In genomic region chr17:38656959-38657823, GRCh38 we compare ENCODE assay signal across 14 cellular contexts. TPM values are rescaled to one million over a fixed set of nuclear protein-coding genes. Genes with fewer than 3 reads are reported as not detected.
DNase-seq lines count a peak whose midpoint lies in the region; ATAC-seq, FAIRE-seq and TF ChIP-seq lines count a peak whose summit lies in the region.
"Had no signal": no experiment of that assay in that cellular context is flagged by ENCODE, and none has a peak within 500 bp of the region (broad histone marks: within the 10 kb centered on the region; RNA-seq: fewer than 3 reads in every experiment).

No MANE protein-coding gene starts in this region.

- no peak overlapping the region for H2AFZ ChIP-seq in H1 (ENCODE audit: low read length)
- no peak overlapping the region for H2AFZ ChIP-seq in neural progenitor cell (replicated peaks)

- H3K18ac ChIP-seq in H1 (ENCODE audit: extremely low read depth, low read length): peak overlapping the region; percentile 78

- H3K27me3 ChIP-seq in H1 (replicated peaks in 1 of 4; ENCODE audit: control insufficient read depth in 3 of 4, extremely low read depth in 1 of 4, insufficient read depth in 3 of 4, low read length in 3 of 4) (peaks cover 0 to 3% (median 0%) of the 10 kb centered on the region in 4 experiments; a peak in 2 of 7 replicates), neural progenitor cell (no peaks in the 10 kb centered on the region)

- peak; percentile 22 for DNase-seq in COLO668 (lab: John Stamatoyannopoulos, UW; ENCODE audit: unreplicated experiment)
- peak; percentile 69 for DNase-seq in NCI-H1048 (lab: John Stamatoyannopoulos, UW)
- DNase-seq in H1 (ENCODE audit: low read depth in 1 of 2, low spot score in 2 of 2): no peak
- peak; percentile 49 for DNase-seq in neural progenitor cell (ENCODE audit: low spot score)
- DNase-seq in NCI-H774 (lab: John Stamatoyannopoulos, UW): no peak
- no peak for DNase-seq in activated naive CD4-positive, alpha-beta T cell treated with Interleukin-2 at 50 U/mL for 16 hours
- DNase-seq: activated effector memory CD4-positive, alpha-beta T cell treated with anti-CD3 and anti-CD28 coated beads, Interleukin-2, amount 50 U/mL, for 16 hours had no signal

- H3K4me1 ChIP-seq in H1 (replicated peaks in 1 of 4; ENCODE audit: control insufficient read depth in 3 of 4, insufficient read depth in 4 of 4, low read length in 3 of 4): peaks cover 0 to 18% (median 4%) of the 10 kb centered on the region in 4 experiments; a peak in 6 of 7 replicates
- H3K4me1 ChIP-seq in neural progenitor cell: peaks cover 26% of the 10 kb centered on the region
- H3K4me1 ChIP-seq: prostate gland had no signal

- no peak overlapping the region for H2AK5ac ChIP-seq in H1 (ENCODE audit: low read depth, low read length)

- peak overlapping the region; percentile 95; the same call in 1 of the 2 replicates for H2BK20ac ChIP-seq in H1 (ENCODE audit: low read length)

- H3K27ac ChIP-seq in H1 (ENCODE audit: low read depth, low read length) (no peak overlapping the region), neural progenitor cell (no peak overlapping the region)
- H3K27ac ChIP-seq: KMS-11, prostate gland had no signal

- TF ChIP-seq RAD21 in H1 (IDR thresholded peaks at IDR 0.05 in 1 of 2, conservative IDR thresholded peaks at IDR 0.05 in 1 of 2; ENCODE audit: low read depth in 2 of 2, low read length in 2 of 2): no peak

- H3K23ac ChIP-seq in H1 (ENCODE audit: insufficient read length): no peak overlapping the region

- H4K20me1 ChIP-seq in H1 (replicated peaks in 1 of 2; ENCODE audit: control insufficient read depth in 1 of 2, insufficient read depth in 2 of 2, low read length in 2 of 2): no peaks in the 10 kb centered on the region
- no peaks in the 10 kb centered on the region for H4K20me1 ChIP-seq in neural progenitor cell (ENCODE audit: low read depth)

- H3K9me3 Mint-ChIP-seq in neural progenitor cell: no peaks in the 10 kb centered on the region
- H3K9me3 Mint-ChIP-seq: stimulated activated memory B cell treated with anti-CD40 and anti-IgM and Interleukin-4, amounts not matched to agents 10 μg/mL and 1 μg/mL and 100 μg/mL, for 72 hours had no signal

- no peaks in the 10 kb centered on the region for H3K36me3 Mint-ChIP-seq in neural progenitor cell
- H3K36me3 Mint-ChIP-seq: stimulated activated memory B cell treated with anti-CD40 and anti-IgM and Interleukin-4, amounts not matched to agents 10 μg/mL and 1 μg/mL and 100 μg/mL, for 72 hours had no signal

- peak overlapping the region; percentile 35; the same call in 1 of the 2 replicates for H2BK5ac ChIP-seq in H1 (ENCODE audit: low read depth, low read length)

- no peak overlapping the region for H3K27ac Mint-ChIP-seq in neural progenitor cell
- H3K27ac Mint-ChIP-seq: stimulated activated memory B cell treated with anti-CD40 and anti-IgM and Interleukin-4, amounts not matched to agents 10 μg/mL and 1 μg/mL and 100 μg/mL, for 72 hours had no signal

- H2BK15ac ChIP-seq in H1 (ENCODE audit: low read length): no peak overlapping the region

- H3K27me3 Mint-ChIP-seq in neural progenitor cell (ENCODE audit: insufficient read depth, low read depth): peaks cover 10% of the 10 kb centered on the region

- no peak for TF ChIP-seq POLR2A in H1 (IDR thresholded peaks at IDR 0.05; ENCODE audit: control extremely low read depth in 1 of 2, low read depth in 2 of 2, low read length in 2 of 2)

- CTCF ChIA-PET in H1 (lab: Charles Lee; ENCODE audit: partially characterized antibody): interaction anchor here (0.6 to 29.5 kb wide), 9 partner anchors 9 to 971 kb away, joined by 3 to 795 read pairs (median 4); partner anchors contain the start of gene SRCIN1

- peak overlapping the region in 1 of 2 experiments; percentile 9; a peak in 1 of 4 replicates for H3K4me2 ChIP-seq in H1 (ENCODE audit: insufficient read depth in 1 of 2, low read depth in 2 of 2, low read length in 2 of 2)
- H3K4me2 ChIP-seq in neural progenitor cell: peak overlapping the region; percentile 52
- H3K4me2 ChIP-seq: KMS-11 had no signal

- TF ChIP-seq EP300 in H1 (IDR thresholded peaks at IDR 0.05; ENCODE audit: borderline replicate concordance in 1 of 2, low read depth in 2 of 2, low read length in 2 of 2): no peak

- TF ChIP-seq CTCF in H1 (IDR thresholded peaks at IDR 0.05; ENCODE audit: control extremely low read depth in 1 of 3, insufficient read depth in 1 of 3, low read depth in 1 of 3, low read length in 3 of 3) (no peak), neural progenitor cell (IDR thresholded peaks at IDR 0.05) (no peak)

- peak overlapping the region; percentile 80; the same call in 1 of the 2 replicates for H2BK12ac ChIP-seq in H1 (ENCODE audit: low read depth, low read length)

- no peak for FAIRE-seq in H1 (lab: Jason Lieb, UNC)
- FAIRE-seq: RCC 7860 had no signal

- H4K5ac ChIP-seq in H1 (ENCODE audit: insufficient read length, low read depth, low read length): no peak overlapping the region

- H3F3A ChIP-seq in neural progenitor cell (ENCODE audit: low read depth): peaks cover 4% of the 10 kb centered on the region

- H3K14ac ChIP-seq in H1 (ENCODE audit: insufficient read length): no peak overlapping the region

- H3K4me1 Mint-ChIP-seq in neural progenitor cell: peaks cover 35% of the 10 kb centered on the region

- WGBS in H1 (ENCODE audit: extremely low coverage in 1 of 2, insufficient coverage in 1 of 2, insufficient read length in 1 of 2, insufficient replicate concordance in 2 of 2, low coverage in 1 of 2, low lambda C conversion rate in 2 of 2, missing lambda C conversion rate in 1 of 2), 2 experiments: 82% methylated on average over 27 of the region's 27 CpGs; no CpG with 5 or more reads in 1 of the 2 experiments

- H3K56ac ChIP-seq in H1 (replicated peaks; ENCODE audit: insufficient read length, low read depth, low read length): no peak overlapping the region

- H4K8ac ChIP-seq in H1 (ENCODE audit: extremely low read depth, insufficient read depth, low read length): no peak overlapping the region; the same call in 1 of the 2 replicates

- H3K79me2 ChIP-seq in H1 (ENCODE audit: control insufficient read depth in 1 of 2, insufficient read depth in 2 of 2, low read length in 2 of 2): no peaks in the 10 kb centered on the region
- no peaks in the 10 kb centered on the region for H3K79me2 ChIP-seq in neural progenitor cell (ENCODE audit: low read depth)

- peak overlapping the region; percentile 66 for H4K91ac ChIP-seq in H1 (replicated peaks; ENCODE audit: insufficient read length, low read length)

- H3K36me3 ChIP-seq in H1 (ENCODE audit: control insufficient read depth in 2 of 4, insufficient read depth in 4 of 4, low read length in 3 of 4) (no peaks in the 10 kb centered on the region; a peak in 1 of 8 replicates), neural progenitor cell (no peaks in the 10 kb centered on the region)
- H3K36me3 ChIP-seq: prostate gland had no signal

- ATAC-seq in HG02885 (IDR thresholded peaks at IDR 0.05; ENCODE audit: poor library complexity, unreplicated experiment) (no peak), GM18502 (IDR thresholded peaks at IDR 0.05; ENCODE audit: poor library complexity, unreplicated experiment) (no peak)
- ATAC-seq: stimulated activated memory B cell treated with anti-CD40 and anti-IgM and Interleukin-4, amounts not matched to agents 10 μg/mL and 1 μg/mL and 100 μg/mL, for 72 hours had no signal

- POLR2A ChIA-PET in H1 (lab: Charles Lee; ENCODE audit: partially characterized antibody): interaction anchor here (1.7 to 2.8 kb wide), 2 partner anchors 10 to 54 kb away, joined by 3 to 10 read pairs; no protein-coding TSS in a partner anchor

- H3K79me1 ChIP-seq in H1 (ENCODE audit: low read depth, low read length): no peaks in the 10 kb centered on the region

- no peaks in the 10 kb centered on the region for H3K9me3 ChIP-seq in H1 (ENCODE audit: insufficient read depth in 2 of 2, low read depth in 1 of 2, low read length in 1 of 2)
- H3K9me3 ChIP-seq in neural progenitor cell (ENCODE audit: low read depth): no peaks in the 10 kb centered on the region
- H3K9me3 ChIP-seq: prostate gland had no signal

- H3K4me3 ChIP-seq in H1 (ENCODE audit: extremely low read depth in 1 of 4, insufficient read depth in 2 of 4, low read depth in 3 of 4, low read length in 4 of 4) (no peak overlapping the region), neural progenitor cell (no peak overlapping the region)
- H3K4me3 ChIP-seq: lung, prostate gland had no signal

- no peak overlapping the region for H3K4me3 Mint-ChIP-seq in neural progenitor cell
- H3K4me3 Mint-ChIP-seq: stimulated activated memory B cell treated with anti-CD40 and anti-IgM and Interleukin-4, amounts not matched to agents 10 μg/mL and 1 μg/mL and 100 μg/mL, for 72 hours had no signal

- H3K23me2 ChIP-seq in H1 (ENCODE audit: low read depth, low read length): no peaks in the 10 kb centered on the region

- H3K9ac ChIP-seq in H1 (replicated peaks in 1 of 4; ENCODE audit: extremely low read depth in 1 of 4, low read depth in 3 of 4, low read length in 3 of 4) (no peak overlapping the region), neural progenitor cell (no peak overlapping the region)
- H3K9ac ChIP-seq: KMS-11 had no signal

- peak overlapping the region; percentile 60 for H2BK120ac ChIP-seq in H1 (replicated peaks; ENCODE audit: low read depth, low read length)

- no peak overlapping the region for H3K4ac ChIP-seq in H1 (replicated peaks; ENCODE audit: insufficient read length, low read depth, low read length)

RNA-seq across cellular contexts. Expression of gene EPOP, which starts 17.6 kb away (rescaled TPM):
- 3.3 and 4.0 TPM in 2 replicates for total RNA-seq in H1 (2021; fragmentation: NEBNext Ultra II Directional; extraction: Animal tissue kit (Norgen Biotek cat#: 25700))
- 1.5 and 2.1 TPM in 2 replicates for polyA plus RNA-seq in H1 (2011; rRNA removed)
- polyA plus RNA-seq in H1 (2011; cell fraction: cytosol; rRNA removed): 2.1 TPM
- polyA plus RNA-seq in H1 (2011; cell fraction: nucleus; rRNA removed): 2.2 TPM
- 4.3 to 5.9 TPM (median 5.2 TPM) in 4 replicates for polyA plus RNA-seq in H1 (2012, experiment 1 of 2)
- 5.1 TPM for polyA plus RNA-seq in H1 (2012, experiment 2 of 2)
- 1.3 TPM for polyA plus RNA-seq in H1 (2013, experiment 1 of 2)
- 1.3 TPM for polyA plus RNA-seq in H1 (2013, experiment 2 of 2)
- 0.78 and 1.5 TPM in 2 replicates for polyA minus RNA-seq in H1 (2011; rRNA and poly(A)+ RNA removed)
- 1.8 TPM for polyA minus RNA-seq in H1 (2011; cell fraction: cytosol; rRNA and poly(A)+ RNA removed)
- 2.2 TPM for polyA minus RNA-seq in H1 (2011; cell fraction: nucleus; rRNA and poly(A)+ RNA removed)
- 8.0 and 19.3 TPM in 2 replicates for total RNA-seq in neural progenitor cell (ENCODE audit: low replicate concordance)

RNA-seq across cellular contexts. Expression of gene MLLT6, which starts 47.9 kb away (rescaled TPM):
- 7.7 and 8.0 TPM in 2 replicates for total RNA-seq in H1 (2021; fragmentation: NEBNext Ultra II Directional; extraction: Animal tissue kit (Norgen Biotek cat#: 25700))
- 6.5 and 7.7 TPM in 2 replicates for polyA plus RNA-seq in H1 (2011; rRNA removed)
- 9.3 TPM for polyA plus RNA-seq in H1 (2011; cell fraction: cytosol; rRNA removed)
- polyA plus RNA-seq in H1 (2011; cell fraction: nucleus; rRNA removed): 57.8 TPM
- polyA plus RNA-seq in H1 (2012, experiment 1 of 2): 8.9 to 16.8 TPM (median 11.1 TPM) in 4 replicates
- 5.1 TPM for polyA plus RNA-seq in H1 (2012, experiment 2 of 2)
- polyA plus RNA-seq in H1 (2013, experiment 1 of 2): 3.0 TPM
- 2.4 TPM for polyA plus RNA-seq in H1 (2013, experiment 2 of 2)
- 8.2 and 12.8 TPM in 2 replicates for polyA minus RNA-seq in H1 (2011; rRNA and poly(A)+ RNA removed)
- polyA minus RNA-seq in H1 (2011; cell fraction: cytosol; rRNA and poly(A)+ RNA removed): 6.0 TPM
- 19.7 TPM for polyA minus RNA-seq in H1 (2011; cell fraction: nucleus; rRNA and poly(A)+ RNA removed)
- 7.4 and 24.4 TPM in 2 replicates for total RNA-seq in neural progenitor cell (ENCODE audit: low replicate concordance)

RNA-seq across cellular contexts. Expression of gene SRCIN1, which starts 51.4 kb away (rescaled TPM):
- total RNA-seq in H1 (2021; fragmentation: NEBNext Ultra II Directional; extraction: Animal tissue kit (Norgen Biotek cat#: 25700)): 3.8 and 4.1 TPM in 2 replicates
- 2.8 and 4.2 TPM in 2 replicates for polyA plus RNA-seq in H1 (2011; rRNA removed)
- 2.3 TPM for polyA plus RNA-seq in H1 (2011; cell fraction: cytosol; rRNA removed)
- 14.3 TPM for polyA plus RNA-seq in H1 (2011; cell fraction: nucleus; rRNA removed)
- 5.2 to 6.7 TPM (median 6.1 TPM) in 4 replicates for polyA plus RNA-seq in H1 (2012, experiment 1 of 2)
- 2.0 TPM for polyA plus RNA-seq in H1 (2012, experiment 2 of 2)
- 1.7 TPM for polyA plus RNA-seq in H1 (2013, experiment 1 of 2)
- 1.3 TPM for polyA plus RNA-seq in H1 (2013, experiment 2 of 2)
- polyA minus RNA-seq in H1 (2011; rRNA and poly(A)+ RNA removed): 2.0 and 3.7 TPM in 2 replicates
- polyA minus RNA-seq in H1 (2011; cell fraction: cytosol; rRNA and poly(A)+ RNA removed): 5.5 TPM
- 9.6 TPM for polyA minus RNA-seq in H1 (2011; cell fraction: nucleus; rRNA and poly(A)+ RNA removed)
- 3.8 and 15.6 TPM in 2 replicates for total RNA-seq in neural progenitor cell (ENCODE audit: low replicate concordance)

Comparison
In these comparisons a context has a peak if more than half of its experiments do, and no peak if none do; other contexts are left out.
1. DNase-seq: peak in COLO668 (single experiment), NCI-H1048 (single experiment) and neural progenitor cell (single experiment); none in H1 (0 of 2), NCI-H774 (single experiment) and activated naive CD4-positive, alpha-beta T cell treated with Interleukin-2 at 50 U/mL for 16 hours (single experiment).